8 cellular contexts compared by ENCODE assay signal in the genomic region with DNA sequence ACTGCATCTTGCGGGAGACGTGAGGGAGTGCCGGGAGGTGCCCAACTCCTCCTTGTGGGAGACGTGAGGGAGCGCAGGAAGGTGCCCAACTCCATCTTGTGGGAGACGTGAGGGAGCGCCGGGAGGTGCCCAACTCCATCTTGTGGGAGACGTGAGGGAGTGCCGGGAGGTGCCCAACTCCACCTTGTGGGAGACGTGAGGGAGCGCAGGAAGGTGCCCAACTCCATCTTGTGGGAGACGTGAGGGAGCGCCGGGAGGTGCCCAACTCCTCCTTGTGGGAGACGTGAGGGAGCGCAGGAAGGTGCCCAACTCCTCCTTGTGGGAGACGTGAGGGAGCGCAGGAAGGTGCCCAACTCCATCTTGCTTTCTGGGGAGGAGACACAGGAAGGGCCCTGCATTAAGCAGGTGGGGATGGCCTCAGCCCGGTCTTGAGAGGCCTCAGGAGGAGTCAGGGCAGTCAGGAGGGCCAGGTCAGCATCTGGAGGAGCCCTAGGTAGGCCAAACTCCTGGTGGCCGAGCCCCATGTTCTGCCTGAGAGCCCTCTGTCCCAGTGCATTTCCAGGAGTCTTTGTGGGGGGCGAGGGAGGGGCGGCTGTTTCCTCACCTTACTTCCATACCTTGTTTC.
DNase-seq lines count a peak whose midpoint lies in the region; ATAC-seq, FAIRE-seq and TF ChIP-seq lines count a peak whose summit lies in the region.
"Not testable (repeated sequence)": the region's sequence is repeated elsewhere in the genome, so short reads cannot be mapped to it uniquely, and the experiment has no call there.

No MANE protein-coding gene starts in this region.

- 3% methylated on average over 13 of the region's 23 CpGs for WGBS in A549 (ENCODE audit: missing lambda C conversion rate)
- 73% methylated on average over 19 of the region's 23 CpGs for WGBS in SK-N-SH (ENCODE audit: low lambda C conversion rate)
- 83 to 86% methylated on average over 16 to 23 of the region's 23 CpGs for WGBS in upper lobe of left lung, 2 donors

- TF ChIP-seq POLR2A in A549 (IDR thresholded peaks at IDR 0.05; ENCODE audit: low read length); upper lobe of left lung (IDR thresholded peaks at IDR 0.05): not testable (repeated sequence)

- not testable (repeated sequence) for H3K27ac Mint-ChIP-seq in activated naive CD4-positive, alpha-beta T cell treated with anti-CD3 and anti-CD28 coated beads, Interleukin-2, amount 10 ng/mL, durations not matched to agents 7 days and 5 days; neural progenitor cell

- not testable (repeated sequence) for H3K36me3 ChIP-seq in SK-N-SH (replicated peaks in 1 of 2; ENCODE audit: control insufficient read depth in 1 of 2, insufficient read depth in 2 of 2, low read length in 1 of 2); neural progenitor cell; upper lobe of left lung

- not testable (repeated sequence) for TF ChIP-seq EP300 in A549 (IDR thresholded peaks at IDR 0.05); SK-N-SH (IDR thresholded peaks at IDR 0.05; ENCODE audit: borderline replicate concordance in 1 of 2, low read depth in 1 of 2, low read length in 1 of 2); upper lobe of left lung (IDR thresholded peaks at IDR 0.05)

- H3K4me3 Mint-ChIP-seq in activated naive CD4-positive, alpha-beta T cell treated with anti-CD3 and anti-CD28 coated beads, Interleukin-2, amount 10 ng/mL, durations not matched to agents 7 days and 5 days; neural progenitor cell: not testable (repeated sequence)

- H3K4me2 ChIP-seq in A549, result peak overlapping the region; percentile 60
- not testable (repeated sequence) for H3K4me2 ChIP-seq in SK-N-SH, neural progenitor cell

- not testable (repeated sequence) for H4K20me1 ChIP-seq in SK-N-SH (ENCODE audit: insufficient read depth); neural progenitor cell (ENCODE audit: low read depth)

- TF ChIP-seq CTCF in A549 (IDR thresholded peaks at IDR 0.05), result peak; percentile 33
- TF ChIP-seq CTCF in SK-N-SH (IDR thresholded peaks at IDR 0.05); neural progenitor cell (IDR thresholded peaks at IDR 0.05); upper lobe of left lung (IDR thresholded peaks at IDR 0.05): not testable (repeated sequence)

- H3K4me1 Mint-ChIP-seq in activated naive CD4-positive, alpha-beta T cell treated with anti-CD3 and anti-CD28 coated beads, Interleukin-2, amount 10 ng/mL, durations not matched to agents 7 days and 5 days; neural progenitor cell: not testable (repeated sequence)

- peak in 1 of 2 experiments; percentile 6; a peak in 2 of 5 replicates for TF ChIP-seq RAD21 in A549 (conservative IDR thresholded peaks at IDR 0.05 in 1 of 2, IDR thresholded peaks at IDR 0.05 in 1 of 2)
- TF ChIP-seq RAD21 in SK-N-SH (IDR thresholded peaks at IDR 0.05; ENCODE audit: low read length), result not testable (repeated sequence)

- peak overlapping the region; percentile 31; the same call in 2 of the 3 replicates for H3K4me3 ChIP-seq in A549
- H3K4me3 ChIP-seq in SK-N-SH (ENCODE audit: low read depth in 2 of 2, low read length in 1 of 2); neural progenitor cell; upper lobe of left lung: not testable (repeated sequence)

- H3K27ac ChIP-seq in A549, result peak overlapping the region; percentile 12 to 25; a peak in 2 of 6 replicates
- H3K27ac ChIP-seq in SK-N-SH (ENCODE audit: low read depth in 2 of 2, low read length in 1 of 2); neural progenitor cell; upper lobe of left lung: not testable (repeated sequence)

- intact Hi-C loops in head of caudate nucleus (cut with DNase I), result not testable (repeated sequence)

- POLR2A ChIA-PET in A549 (lab: Yijun Ruan, JAX); SK-N-SH (lab: Yijun Ruan, JAX): not testable (repeated sequence)

- H3K27me3 ChIP-seq in SK-N-SH (ENCODE audit: insufficient read depth); neural progenitor cell; upper lobe of left lung: not testable (repeated sequence)

- H3K9ac ChIP-seq in SK-N-SH, neural progenitor cell: not testable (repeated sequence)

- ATAC-seq in A549, result peak in 1 of 2 experiments; percentile 53; a peak in 3 of 6 replicates
- ATAC-seq in upper lobe of left lung (ENCODE audit: low FRiP score in 2 of 2), result not testable (repeated sequence)

- H3K4me1 ChIP-seq in A549, neural progenitor cell, upper lobe of left lung: not testable (repeated sequence)
- peaks cover 0 to 16% of the 10 kb centered on the region in 2 experiments; a peak in 1 of 4 replicates for H3K4me1 ChIP-seq in SK-N-SH (ENCODE audit: control insufficient read depth in 1 of 2, insufficient read depth in 2 of 2, low read depth in 1 of 2, low read length in 1 of 2)

- H3F3A ChIP-seq in SK-N-SH (replicated peaks; ENCODE audit: insufficient read depth); neural progenitor cell (ENCODE audit: low read depth): not testable (repeated sequence)

- H3K9me2 ChIP-seq in SK-N-SH, result not testable (repeated sequence)

- not testable (repeated sequence) for H3K27me3 Mint-ChIP-seq in activated naive CD4-positive, alpha-beta T cell treated with anti-CD3 and anti-CD28 coated beads, Interleukin-2, amount 10 ng/mL, durations not matched to agents 7 days and 5 days; neural progenitor cell (ENCODE audit: insufficient read depth, low read depth)

- H3K9me3 Mint-ChIP-seq in activated naive CD4-positive, alpha-beta T cell treated with anti-CD3 and anti-CD28 coated beads, Interleukin-2, amount 10 ng/mL, durations not matched to agents 7 days and 5 days; neural progenitor cell: not testable (repeated sequence)

- not testable (repeated sequence) for FAIRE-seq in A549 (lab: Jason Lieb, UNC)

- CTCF ChIA-PET in A549 (lab: Yijun Ruan, JAX), result interaction anchor here (0.6 to 1.7 kb wide), 4 partner anchors 9 to 441 kb away, joined by 3 to 7 read pairs (median 5); no protein-coding TSS in a partner anchor
- CTCF ChIA-PET in SK-N-SH (lab: Yijun Ruan, JAX); activated naive CD4-positive, alpha-beta T cell treated with anti-CD3 and anti-CD28 coated beads, Interleukin-2, amount 10 ng/mL, durations not matched to agents 7 days and 5 days (lab: Charles Lee): not testable (repeated sequence)

- H3K36me3 Mint-ChIP-seq in activated naive CD4-positive, alpha-beta T cell treated with anti-CD3 and anti-CD28 coated beads, Interleukin-2, amount 10 ng/mL, durations not matched to agents 7 days and 5 days; neural progenitor cell: not testable (repeated sequence)

- peak in 1 of 2 experiments; percentile 87 for DNase-seq in A549 (ENCODE audit: low read depth in 1 of 2, low spot score in 1 of 2)
- peak; percentile 20 for DNase-seq in ELF-1 (ENCODE audit: low read depth, low spot score)
- DNase-seq in HT1080 (ENCODE audit: low read depth), result peak; percentile 8
- peak; percentile 10 for DNase-seq in SK-N-SH
- DNase-seq in activated naive CD4-positive, alpha-beta T cell treated with anti-CD3 and anti-CD28 coated beads, Interleukin-2, amount 10 ng/mL, durations not matched to agents 7 days and 5 days, result peak; percentile 16
- peak in 24 of 42 donors; percentile 11 to 64 (median 31) for DNase-seq in head of caudate nucleus
- peak; percentile 22 for DNase-seq in neural progenitor cell (ENCODE audit: low spot score)
- peak; percentile 6 to 42 for DNase-seq in upper lobe of left lung

- not testable (repeated sequence) for H3K79me2 ChIP-seq in SK-N-SH (ENCODE audit: insufficient read depth); neural progenitor cell (ENCODE audit: low read depth)

- not testable (repeated sequence) for H2AFZ ChIP-seq in SK-N-SH (ENCODE audit: low read depth); neural progenitor cell (replicated peaks)

- not testable (repeated sequence) for H3K9me3 ChIP-seq in A549; SK-N-SH; neural progenitor cell (ENCODE audit: low read depth); upper lobe of left lung
